In the genomic region with DNA sequence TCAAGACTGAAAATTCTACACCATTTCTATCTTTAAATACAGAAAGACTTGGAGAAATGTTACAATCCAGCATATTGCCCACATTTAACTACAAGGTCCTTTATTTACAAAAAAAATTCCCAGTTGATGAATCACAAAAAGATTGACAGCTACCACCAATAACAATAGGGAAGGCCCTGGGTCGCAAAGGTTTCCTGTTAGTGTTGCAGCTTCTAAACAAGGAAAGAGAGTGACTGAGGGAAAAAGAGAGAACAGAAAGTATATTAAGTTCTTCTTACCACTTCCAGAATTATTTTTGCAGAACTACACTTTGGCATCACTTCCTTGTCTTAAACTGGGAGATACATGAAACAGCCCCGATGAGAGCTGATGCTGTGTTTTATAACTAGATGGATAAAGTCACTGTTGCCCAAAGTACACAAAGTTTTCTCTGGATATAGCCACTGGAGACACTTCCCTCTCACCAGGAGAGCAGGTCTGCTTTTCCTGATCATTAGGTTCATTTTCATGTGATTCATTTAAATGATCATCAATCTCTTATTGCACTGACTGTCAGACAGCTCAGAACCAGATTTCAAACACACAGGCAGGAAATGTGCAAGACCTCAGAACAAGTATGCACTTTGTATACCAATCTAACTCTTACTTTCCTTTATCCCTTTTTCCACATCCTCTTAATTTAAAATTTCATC, we compare ENCODE assay signal across 9 cellular contexts.
DNase-seq lines count a peak whose midpoint lies in the region; ATAC-seq and TF ChIP-seq lines count a peak whose summit lies in the region.
"Had no signal": no experiment of that assay in that cellular context is flagged by ENCODE, and none has a peak within 500 bp of the region (broad histone marks: within the 10 kb centered on the region; RNA-seq: fewer than 3 reads in every experiment).

No MANE protein-coding gene starts in this region.

- no peaks in the 10 kb centered on the region for H3K9me3 ChIP-seq in iPS-18a (ENCODE audit: control insufficient read depth, low read depth, low read length)

- peak overlapping the region; percentile 45 for H3K27ac ChIP-seq in iPS-18a (ENCODE audit: low read length)
- H3K27ac ChIP-seq: C4-2B had no signal

- H3K36me3 Mint-ChIP-seq in activated naive CD8-positive, alpha-beta T cell treated with anti-CD3 and anti-CD28 coated beads, Interleukin-2, amount 50 U/mL, for 24 hours (ENCODE audit: low read depth), result no peaks in the 10 kb centered on the region

- in situ Hi-C loops in ACHN (cut with HindIII; ENCODE audit: low pct_ligation_motif_present, low pct_unique_long_range_greater_than_20kb, low sequenced_read_pairs), result no loop called here

- peaks cover 3% of the 10 kb centered on the region for H3K27me3 Mint-ChIP-seq in activated naive CD8-positive, alpha-beta T cell treated with anti-CD3 and anti-CD28 coated beads, Interleukin-2, amount 50 U/mL, for 24 hours

- no peaks in the 10 kb centered on the region for H3K9me3 Mint-ChIP-seq in activated naive CD8-positive, alpha-beta T cell treated with anti-CD3 and anti-CD28 coated beads, Interleukin-2, amount 50 U/mL, for 24 hours

- no peak overlapping the region for H3K4me3 ChIP-seq in iPS-18a (ENCODE audit: low read length)

- H3K27ac Mint-ChIP-seq in activated naive CD8-positive, alpha-beta T cell treated with anti-CD3 and anti-CD28 coated beads, Interleukin-2, amount 50 U/mL, for 24 hours, result no peak overlapping the region

- CTCF ChIA-PET in HEK293T (lab: Yijun Ruan, JAX), result no interaction called here

- ATAC-seq in HG03432 (IDR thresholded peaks at IDR 0.05; ENCODE audit: unreplicated experiment) (peak; percentile 70), GM21423 (IDR thresholded peaks at IDR 0.05; ENCODE audit: unreplicated experiment) (no peak)
- no peak for ATAC-seq in activated naive CD8-positive, alpha-beta T cell treated with anti-CD3 and anti-CD28 coated beads, Interleukin-2, amount 50 U/mL, for 24 hours

- H3K9ac ChIP-seq in iPS-18a (ENCODE audit: low read length), result no peak overlapping the region

- H3K4me3 Mint-ChIP-seq in activated naive CD8-positive, alpha-beta T cell treated with anti-CD3 and anti-CD28 coated beads, Interleukin-2, amount 50 U/mL, for 24 hours, result no peak overlapping the region

- peak; percentile 64 for DNase-seq in ACHN
- peak; percentile 56 for DNase-seq in SW480 (ENCODE audit: low spot score)
- DNase-seq in HEK293T (ENCODE audit: extremely low spot score), result no peak
- DNase-seq in NK-92 treated with Interleukin-12 subunit alpha and Interleukin-12 subunit beta, amount 100 ng/mL, for 24 hours (lab: John Stamatoyannopoulos, UW), result no peak
- no peak for DNase-seq in activated naive CD8-positive, alpha-beta T cell treated with anti-CD3 and anti-CD28 coated beads, Interleukin-2, amount 50 U/mL, for 24 hours

- no peaks in the 10 kb centered on the region for H3K36me3 ChIP-seq in iPS-18a (ENCODE audit: control insufficient read depth, low read depth, low read length)

- peaks cover 19% of the 10 kb centered on the region for H3K4me1 ChIP-seq in iPS-18a (ENCODE audit: control insufficient read depth, low read depth, low read length)

- no peaks in the 10 kb centered on the region for H3K27me3 ChIP-seq in iPS-18a (ENCODE audit: control insufficient read depth, insufficient read depth, low read length)

- POLR2A ChIA-PET in HEK293T (lab: Yijun Ruan, JAX), result no interaction called here

- no peaks in the 10 kb centered on the region for H3K4me1 Mint-ChIP-seq in activated naive CD8-positive, alpha-beta T cell treated with anti-CD3 and anti-CD28 coated beads, Interleukin-2, amount 50 U/mL, for 24 hours

TF ChIP-seq in HEK293T, 16 proteins besides CTCF, POLR2A, EP300 and RAD21:
- no peak for TF ChIP-seq ELF4 (IDR thresholded peaks at IDR 0.05)
- no peak for TF ChIP-seq NFRKB (IDR thresholded peaks at IDR 0.05)
- TF ChIP-seq ZNF384 (IDR thresholded peaks at IDR 0.05), result no peak
- no peak for TF ChIP-seq BHLHE40 (IDR thresholded peaks at IDR 0.05; ENCODE audit: borderline replicate concordance)
- no peak for TF ChIP-seq FOXK2 (IDR thresholded peaks at IDR 0.05)
- TF ChIP-seq SP1 (IDR thresholded peaks at IDR 0.05), result no peak
- TF ChIP-seq FOXM1 (IDR thresholded peaks at IDR 0.05; ENCODE audit: borderline replicate concordance), result no peak
- TF ChIP-seq HDGF (IDR thresholded peaks at IDR 0.05; ENCODE audit: borderline replicate concordance), result no peak
- no peak for TF ChIP-seq LEF1 (IDR thresholded peaks at IDR 0.05; ENCODE audit: borderline replicate concordance)
- TF ChIP-seq ARNT (IDR thresholded peaks at IDR 0.05), result no peak

Comparison
In these comparisons a context has a peak if more than half of its experiments do, and no peak if none do; other contexts are left out.
1. DNase-seq: peak in ACHN (single experiment) and SW480 (single experiment); none in HEK293T (single experiment), NK-92 treated with Interleukin-12 subunit alpha and Interleukin-12 subunit beta, amount 100 ng/mL, for 24 hours (single experiment) and activated naive CD8-positive, alpha-beta T cell treated with anti-CD3 and anti-CD28 coated beads, Interleukin-2, amount 50 U/mL, for 24 hours (single experiment).